ENCODE assay signal across 13 cellular contexts in genomic region chr12:46049665-46050064, GRCh38.
"Had no signal": no experiment of that assay in that cellular context is flagged by ENCODE, and none has a peak within 500 bp of the region (broad histone marks: within the 10 kb centered on the region; RNA-seq: fewer than 3 reads in every experiment).

No MANE protein-coding gene starts in this region.

- H3K4me3 ChIP-seq: mucosa of descending colon, psoas muscle, upper lobe of left lung had no signal

- ATAC-seq: left lobe of liver; mucosa of descending colon; naive thymus-derived CD8-positive, alpha-beta T cell; psoas muscle had no signal

- H3K4me1 ChIP-seq: psoas muscle, upper lobe of left lung had no signal

- H3K36me3 ChIP-seq: upper lobe of left lung had no signal

- H3K27me3 ChIP-seq: upper lobe of left lung had no signal

- DNase-seq: activated CD4-positive, alpha-beta T cell treated with anti-CD3 and anti-CD28 coated beads for 4 hours; activated naive CD4-positive, alpha-beta T cell treated with anti-CD3 and anti-CD28 coated beads for 36 hours; foreskin melanocyte; head of caudate nucleus; islet precursor cell; mucosa of descending colon; naive thymus-derived CD8-positive, alpha-beta T cell; nucleus accumbens; psoas muscle; stimulated activated CD4-positive, alpha-beta T cell treated with anti-CD3 and anti-CD28 coated beads, Interleukin-4, amount 100 ng/mL, for 24 hours; upper lobe of left lung had no signal

- H3K27ac ChIP-seq: psoas muscle, upper lobe of left lung, VCaP had no signal
